In the genomic region with DNA sequence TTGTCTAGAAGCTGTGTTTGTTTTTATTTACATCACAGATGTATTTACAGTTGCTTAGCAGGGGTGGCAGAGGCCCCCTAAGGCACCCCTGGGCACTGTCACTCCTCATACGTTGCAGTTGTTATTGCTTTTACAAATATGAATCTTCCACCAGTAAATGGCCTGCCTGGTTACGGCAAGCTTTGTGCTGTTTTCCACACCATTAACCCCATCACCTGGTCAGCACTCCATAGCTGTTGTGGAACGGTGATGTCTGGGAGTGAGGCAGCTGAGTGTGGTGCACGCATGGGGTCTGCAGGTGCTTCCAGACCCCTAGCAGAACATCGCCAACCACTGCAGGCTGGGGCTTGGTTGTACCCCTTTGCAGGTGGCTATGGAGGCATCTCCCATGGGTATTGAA, we compare ENCODE assay signal across 18 cellular contexts. TPM values are rescaled to one million over a fixed set of nuclear protein-coding genes. Genes with fewer than 3 reads are reported as not detected.
DNase-seq lines count a peak whose midpoint lies in the region; ATAC-seq and TF ChIP-seq lines count a peak whose summit lies in the region.
"Had no signal": no experiment of that assay in that cellular context is flagged by ENCODE, and none has a peak within 500 bp of the region (broad histone marks: within the 10 kb centered on the region; RNA-seq: fewer than 3 reads in every experiment).

No MANE protein-coding gene starts in this region.

- H2BK120ac ChIP-seq in neuronal stem cell (ENCODE audit: low read depth, low read length) = no peak overlapping the region

- H4K8ac ChIP-seq in neuronal stem cell (ENCODE audit: low read depth, low read length) = peak overlapping the region; percentile 4

- peak overlapping the region; percentile 35 for H3K18ac ChIP-seq in neuronal stem cell (ENCODE audit: low read length)

- no peaks in the 10 kb centered on the region for H3K79me1 ChIP-seq in neuronal stem cell (ENCODE audit: low read depth, low read length)

- H3K4me3 Mint-ChIP-seq in WTC11 = no peak overlapping the region
- no peak overlapping the region for H3K4me3 Mint-ChIP-seq in activated CD4-positive, alpha-beta memory T cell treated with anti-CD3 and anti-CD28 coated beads for 36 hours
- H3K4me3 Mint-ChIP-seq: CD4-positive, alpha-beta memory T cell had no signal

- WGBS in neuronal stem cell (ENCODE audit: extremely low coverage in 2 of 2, insufficient read length in 2 of 2, insufficient replicate concordance in 1 of 2), 2 donors = no CpG with 5 or more reads among the region's 5 CpGs

- H4K91ac ChIP-seq in neuronal stem cell (ENCODE audit: low read depth, low read length, poor library complexity) = no peak overlapping the region

- H3K27me3 ChIP-seq in BLaER1 = no peaks in the 10 kb centered on the region
- H3K27me3 ChIP-seq in neuronal stem cell (ENCODE audit: control insufficient read depth in 3 of 3, insufficient read depth in 3 of 3, low read depth in 1 of 3, low read length in 3 of 3) = no peaks in the 10 kb centered on the region

- H3K9me3 ChIP-seq in BLaER1 (no peaks in the 10 kb centered on the region), neuronal stem cell (replicated peaks in 1 of 2; ENCODE audit: control insufficient read depth in 2 of 2, insufficient read depth in 1 of 2, low read depth in 1 of 2, low read length in 2 of 2) (no peaks in the 10 kb centered on the region)
- H3K9me3 ChIP-seq: A549 had no signal

- H2BK12ac ChIP-seq in neuronal stem cell (ENCODE audit: low read length) = no peak overlapping the region

- H3K4me2 ChIP-seq in BLaER1 = peak overlapping the region; percentile 37
- H3K4me2 ChIP-seq in neuronal stem cell (ENCODE audit: insufficient read depth, low read length, poor library complexity, severe bottlenecking) = no peak overlapping the region
- H3K4me2 ChIP-seq: A549 had no signal

- in situ Hi-C loops in G401 (cut with HindIII; ENCODE audit: low sequenced_read_pairs) = no loop called here

- H3K27me3 Mint-ChIP-seq in WTC11 (ENCODE audit: low read depth) = no peaks in the 10 kb centered on the region
- H3K27me3 Mint-ChIP-seq in activated CD4-positive, alpha-beta memory T cell treated with anti-CD3 and anti-CD28 coated beads for 36 hours = no peaks in the 10 kb centered on the region

- TF ChIP-seq CTCF in WTC11 (IDR thresholded peaks at IDR 0.05) = no peak

- intact Hi-C loops in activated CD4-positive, alpha-beta memory T cell treated with anti-CD3 and anti-CD28 coated beads for 36 hours (cut with micrococcal nuclease) = no loop called here

- H3K9ac ChIP-seq in BLaER1 = no peak overlapping the region
- H3K9ac ChIP-seq in neuronal stem cell (ENCODE audit: low read depth, low read length, poor library complexity) = peak overlapping the region; percentile 24

- peaks cover 7% of the 10 kb centered on the region for H3K4me1 Mint-ChIP-seq in WTC11
- H3K4me1 Mint-ChIP-seq in activated CD4-positive, alpha-beta memory T cell treated with anti-CD3 and anti-CD28 coated beads for 36 hours (ENCODE audit: low read depth) = no peaks in the 10 kb centered on the region
- H3K4me1 Mint-ChIP-seq: CD4-positive, alpha-beta memory T cell had no signal

- H4K20me1 ChIP-seq in BLaER1 = no peaks in the 10 kb centered on the region

- H3K9me3 Mint-ChIP-seq in WTC11 = no peaks in the 10 kb centered on the region
- no peaks in the 10 kb centered on the region for H3K9me3 Mint-ChIP-seq in activated CD4-positive, alpha-beta memory T cell treated with anti-CD3 and anti-CD28 coated beads for 36 hours
- H3K9me3 Mint-ChIP-seq: CD4-positive, alpha-beta memory T cell had no signal

- H3K23ac ChIP-seq in neuronal stem cell (ENCODE audit: low read depth, low read length, poor library complexity) = no peak overlapping the region

- no peak overlapping the region for H2AFZ ChIP-seq in neuronal stem cell (ENCODE audit: low read length)

- DNase-seq in G401 (ENCODE audit: low spot score) = peak; percentile 27
- DNase-seq in WTC11 (ENCODE audit: low spot score) = no peak
- DNase-seq in neuronal stem cell (ENCODE audit: low spot score) = no peak
- DNase-seq in D341Med (ENCODE audit: low spot score) = no peak
- DNase-seq in activated CD4-positive, alpha-beta memory T cell treated with anti-CD3 and anti-CD28 coated beads for 36 hours = no peak
- DNase-seq: CD4-positive, alpha-beta memory T cell; DMS53; EL; Karpas-422; MV-4-11; NCI-H1417 treated with DMSO at 0.1 percent for 48 hours; NCI-H1930; NCI-H82; PC-3; Right ventricle myocardium superior had no signal

- no peaks in the 10 kb centered on the region for H3K36me3 ChIP-seq in BLaER1
- no peaks in the 10 kb centered on the region for H3K36me3 ChIP-seq in neuronal stem cell (replicated peaks in 1 of 2; ENCODE audit: control insufficient read depth in 2 of 2, insufficient read depth in 2 of 2, low read length in 2 of 2)

- CTCF ChIA-PET in WTC11 (lab: Charles Lee) = interaction anchor here (0.6 to 1.9 kb wide), 6 partner anchors 11 to 330 kb away, joined by 3 to 7 read pairs (median 4); no protein-coding TSS in a partner anchor
- CTCF ChIA-PET in activated CD4-positive, alpha-beta memory T cell treated with anti-CD3 and anti-CD28 coated beads for 36 hours (lab: Charles Lee) = no interaction called here

- H3K4me3 ChIP-seq in BLaER1 = no peak overlapping the region
- no peak overlapping the region for H3K4me3 ChIP-seq in neuronal stem cell (ENCODE audit: low read length in 2 of 2)
- H3K4me3 ChIP-seq: A549 had no signal

- H2BK5ac ChIP-seq in neuronal stem cell (ENCODE audit: low read length) = no peak overlapping the region

- H2BK15ac ChIP-seq in neuronal stem cell (ENCODE audit: low read length) = no peak overlapping the region

- no peak overlapping the region for H3K4ac ChIP-seq in neuronal stem cell (ENCODE audit: low read length)

- no peaks in the 10 kb centered on the region for H3K36me3 Mint-ChIP-seq in WTC11
- H3K36me3 Mint-ChIP-seq in activated CD4-positive, alpha-beta memory T cell treated with anti-CD3 and anti-CD28 coated beads for 36 hours = no peaks in the 10 kb centered on the region
- H3K36me3 Mint-ChIP-seq: CD4-positive, alpha-beta memory T cell had no signal

- H3K27ac ChIP-seq in BLaER1 = no peak overlapping the region
- no peak overlapping the region for H3K27ac ChIP-seq in neuronal stem cell (replicated peaks; ENCODE audit: low read length)
- H3K27ac ChIP-seq: A549 had no signal

- H3K14ac ChIP-seq in neuronal stem cell (ENCODE audit: low read length) = no peak overlapping the region

- peaks cover 9% of the 10 kb centered on the region; the same call in 1 of the 2 replicates for H3K4me1 ChIP-seq in BLaER1
- no peaks in the 10 kb centered on the region for H3K4me1 ChIP-seq in neuronal stem cell (ENCODE audit: control insufficient read depth in 2 of 2, insufficient read depth in 1 of 2, low read depth in 1 of 2, low read length in 2 of 2)
- H3K4me1 ChIP-seq: A549 had no signal

- ATAC-seq in WTC11 (peak; percentile 18; the same call in 1 of the 2 replicates), GM21526 (IDR thresholded peaks at IDR 0.05; ENCODE audit: low FRiP score, unreplicated experiment) (no peak)
- ATAC-seq: A549, PC-3 had no signal

- H3K27ac Mint-ChIP-seq in WTC11 = no peak overlapping the region
- no peak overlapping the region for H3K27ac Mint-ChIP-seq in activated CD4-positive, alpha-beta memory T cell treated with anti-CD3 and anti-CD28 coated beads for 36 hours
- H3K27ac Mint-ChIP-seq: CD4-positive, alpha-beta memory T cell had no signal

- POLR2A ChIA-PET in WTC11 (lab: Charles Lee) = interaction anchor here (0.6 kb wide), 1 partner anchor 10 kb away, joined by 5 read pairs; no protein-coding TSS in a partner anchor
- POLR2A ChIA-PET in activated CD4-positive, alpha-beta memory T cell treated with anti-CD3 and anti-CD28 coated beads for 36 hours (lab: Charles Lee) = no interaction called here

- no peak overlapping the region for H2AK5ac ChIP-seq in neuronal stem cell (ENCODE audit: low read depth, low read length)

TF ChIP-seq in WTC11, 78 proteins besides CTCF, POLR2A, EP300 and RAD21 (continues in another document):
- TF ChIP-seq TEAD4 (CRISPR knock-in tag; IDR thresholded peaks at IDR 0.05) = no peak
- TF ChIP-seq, protein P1, sequence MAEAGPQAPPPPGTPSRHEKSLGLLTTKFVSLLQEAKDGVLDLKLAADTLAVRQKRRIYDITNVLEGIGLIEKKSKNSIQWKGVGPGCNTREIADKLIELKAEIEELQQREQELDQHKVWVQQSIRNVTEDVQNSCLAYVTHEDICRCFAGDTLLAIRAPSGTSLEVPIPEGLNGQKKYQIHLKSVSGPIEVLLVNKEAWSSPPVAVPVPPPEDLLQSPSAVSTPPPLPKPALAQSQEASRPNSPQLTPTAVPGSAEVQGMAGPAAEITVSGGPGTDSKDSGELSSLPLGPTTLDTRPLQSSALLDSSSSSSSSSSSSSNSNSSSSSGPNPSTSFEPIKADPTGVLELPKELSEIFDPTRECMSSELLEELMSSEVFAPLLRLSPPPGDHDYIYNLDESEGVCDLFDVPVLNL (CRISPR knock-in tag; IDR thresholded peaks at IDR 0.05; ENCODE audit: borderline replicate concordance, low read depth) = no peak
- TF ChIP-seq ZNF396 (CRISPR knock-in tag; IDR thresholded peaks at IDR 0.05; ENCODE audit: borderline replicate concordance) = no peak
- TF ChIP-seq JAZF1 (CRISPR knock-in tag; IDR thresholded peaks at IDR 0.05) = no peak
- TF ChIP-seq, protein P2, sequence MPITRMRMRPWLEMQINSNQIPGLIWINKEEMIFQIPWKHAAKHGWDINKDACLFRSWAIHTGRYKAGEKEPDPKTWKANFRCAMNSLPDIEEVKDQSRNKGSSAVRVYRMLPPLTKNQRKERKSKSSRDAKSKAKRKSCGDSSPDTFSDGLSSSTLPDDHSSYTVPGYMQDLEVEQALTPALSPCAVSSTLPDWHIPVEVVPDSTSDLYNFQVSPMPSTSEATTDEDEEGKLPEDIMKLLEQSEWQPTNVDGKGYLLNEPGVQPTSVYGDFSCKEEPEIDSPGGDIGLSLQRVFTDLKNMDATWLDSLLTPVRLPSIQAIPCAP (CRISPR knock-in tag; IDR thresholded peaks at IDR 0.05) = no peak
- TF ChIP-seq ZNF219 (CRISPR knock-in tag; IDR thresholded peaks at IDR 0.05; ENCODE audit: borderline replicate concordance) = no peak

RNA-seq across cellular contexts. Expression of a gene that starts 46.5 kb away (rescaled TPM):
- total RNA-seq in G401 (2014; rRNA removed; shearing (Covaris generic)) = 35.3 and 71.5 TPM in 2 replicates
- 42.0 to 50.0 TPM (median 45.1 TPM) in 3 replicates for total RNA-seq in WTC11 (2021)
- polyA plus RNA-seq in neuronal stem cell (2013, experiment 1 of 2) = 80.3 TPM
- 80.7 TPM for polyA plus RNA-seq in neuronal stem cell (2013, experiment 2 of 2)
- 10 to 100 TPM; 35.7 to 37.3 TPM for total RNA-seq in activated CD4-positive, alpha-beta memory T cell treated with anti-CD3 and anti-CD28 coated beads for 36 hours
